Comparison of ENCODE assay signal across 15 cellular contexts in the genomic region with DNA sequence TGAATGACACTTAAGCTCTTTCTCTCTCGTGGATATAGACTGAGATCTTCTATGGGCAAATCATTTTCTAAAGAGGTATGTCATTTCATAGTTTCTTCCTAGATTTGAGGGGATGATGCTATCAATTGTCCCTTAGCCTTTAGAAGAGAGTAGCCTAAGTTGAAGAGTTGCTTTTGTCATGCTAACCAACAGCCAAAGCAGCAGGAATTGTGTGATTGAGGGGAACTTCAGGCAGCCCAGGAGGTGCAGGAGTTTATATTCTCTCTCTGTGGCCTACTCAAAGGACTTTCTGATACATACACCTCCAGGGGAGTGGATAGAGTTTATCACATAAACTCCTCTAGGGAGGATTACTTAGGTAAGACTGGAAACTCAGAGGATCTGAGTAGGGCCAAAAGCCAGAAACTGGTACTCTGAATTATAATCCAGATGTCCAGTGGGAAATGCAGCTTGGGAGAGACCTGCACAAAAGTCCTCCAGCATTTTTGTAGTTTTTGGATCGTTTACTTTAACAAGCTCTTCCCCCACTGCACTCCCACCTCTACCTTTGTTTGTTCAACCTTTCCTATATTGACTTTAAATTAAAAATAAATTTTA.
"Had no signal": no experiment of that assay in that cellular context is flagged by ENCODE, and none has a peak within 500 bp of the region (broad histone marks: within the 10 kb centered on the region; RNA-seq: fewer than 3 reads in every experiment).

No MANE protein-coding gene starts in this region.

- H3K4me1 ChIP-seq: gastroesophageal sphincter had no signal

- H3K36me3 ChIP-seq: cardiac muscle cell, gastroesophageal sphincter, thoracic aorta had no signal

- H3K4me2 ChIP-seq: hepatocyte had no signal

- H3K27me3 ChIP-seq: cardiac muscle cell, gastroesophageal sphincter, hepatocyte had no signal

- DNase-seq: activated B cell treated with CpG ODN at 0.5 μM for 24 hours; activated CD4-positive, alpha-beta T cell treated with anti-CD3 and anti-CD28 coated beads, Interleukin-2, amount 10 ng/mL, durations not matched to agents 24 days and 14 days; activated CD8-positive, alpha-beta memory T cell treated with anti-CD3 and anti-CD28 coated beads for 24 hours; activated naive CD4-positive, alpha-beta T cell treated with anti-CD3 and anti-CD28 coated beads, Interleukin-2, amount 10 ng/mL, durations not matched to agents 7 days and 5 days; activated T-cell treated with anti-CD3 and anti-CD28 coated beads for 4 hours; effector CD8-positive, alpha-beta T cell; left cardiac atrium; occipital lobe; stimulated activated CD4-positive, alpha-beta T cell treated with anti-CD3 and anti-CD28 coated beads, Interleukin-4, amount 100 ng/mL, for 1 hour; stimulated activated CD8-positive, alpha-beta memory T cell treated with anti-CD3 and anti-CD28 coated beads, Interleukin-4, amount 100 ng/mL, for 48 hours had no signal

- H3K4me3 ChIP-seq: cardiac muscle cell, coronary artery, gastroesophageal sphincter, hepatocyte, thoracic aorta had no signal

- H2AFZ ChIP-seq: hepatocyte had no signal

- H3K27ac ChIP-seq: cardiac muscle cell, coronary artery, hepatocyte, thoracic aorta had no signal

- H3K9me3 ChIP-seq: gastroesophageal sphincter, thoracic aorta had no signal

- H3K79me2 ChIP-seq: hepatocyte had no signal
